In genomic region chr21:29083306-29083705, GRCh38 we compare ENCODE assay signal across 27 cellular contexts.
"Had no signal": no experiment of that assay in that cellular context is flagged by ENCODE, and none has a peak within 500 bp of the region (broad histone marks: within the 10 kb centered on the region; RNA-seq: fewer than 3 reads in every experiment).

No MANE protein-coding gene starts in this region.

- H3K36me3 ChIP-seq: MG63, Peyer's patch had no signal

- H3K27me3 ChIP-seq: MG63, Peyer's patch, SJCRH30 had no signal

- H3K4me3 ChIP-seq: MG63, Peyer's patch, SJCRH30 had no signal

- H3K9me3 Mint-ChIP-seq: activated B cell treated with CpG ODN at 0.5 μM for 24 hours; activated CD4-positive, alpha-beta memory T cell treated with anti-CD3 and anti-CD28 coated beads for 36 hours; activated T-helper 2 cell treated with anti-CD3 and anti-CD28 coated beads, Interferon-gamma antibody, Interleukin-2, Interleukin-4, amounts not matched to agents 10 μg/mL and 5 μg/mL and 100 μg/mL, durations not matched to agents 14 hours and 24 hours and 36 hours; brain had no signal

- H3K4me3 Mint-ChIP-seq: activated B cell treated with CpG ODN at 0.5 μM for 24 hours; activated CD4-positive, alpha-beta memory T cell treated with anti-CD3 and anti-CD28 coated beads for 36 hours; activated CD4-positive, alpha-beta T cell treated with anti-CD3 and anti-CD28 coated beads, Interleukin-2, amount 10 ng/mL, durations not matched to agents 24 days and 14 days; brain had no signal

- H3K27ac ChIP-seq: Peyer's patch, RWPE1, SJCRH30 had no signal

- H3K27me3 Mint-ChIP-seq: activated B cell treated with CpG ODN at 0.5 μM for 24 hours; activated CD4-positive, alpha-beta memory T cell treated with anti-CD3 and anti-CD28 coated beads for 36 hours; activated CD4-positive, alpha-beta T cell treated with anti-CD3 and anti-CD28 coated beads, Interleukin-2, amount 10 ng/mL, durations not matched to agents 24 days and 14 days had no signal

- H3K9me3 ChIP-seq: MG63, Peyer's patch, SJCRH30 had no signal

- DNase-seq: activated B cell treated with CpG ODN at 0.5 μM for 24 hours; activated CD4-positive, alpha-beta memory T cell treated with anti-CD3 and anti-CD28 coated beads for 36 hours; activated CD4-positive, alpha-beta T cell treated with anti-CD3 and anti-CD28 coated beads for 1 hour; activated CD4-positive, alpha-beta T cell treated with anti-CD3 and anti-CD28 coated beads, Interleukin-2, amount 10 ng/mL, durations not matched to agents 24 days and 14 days; activated CD8-positive, alpha-beta memory T cell treated with anti-CD3 and anti-CD28 coated beads for 24 hours; activated gamma-delta T cell treated with Interleukin-2 at 50 U/mL for 16 hours; activated naive CD4-positive, alpha-beta T cell treated with anti-CD3 and anti-CD28 coated beads, Interleukin-2, amount 50 U/mL, for 16 hours; activated T-cell treated with anti-CD3 and anti-CD28 coated beads, Interleukin-2, amount 50 U/mL, for 48 hours; amygdala; MG63; MV-4-11; NCI-H1092 treated with DMSO at 0.1 percent for 48 hours; NCI-H1417 treated with DMSO at 0.1 percent for 48 hours; NCI-H1694; NCI-H2029 treated with DMSO at 0.1 percent for 48 hours; NCI-H345; NCI-H510A; NCI-H69; NK-92 treated with Interleukin-12 subunit alpha and Interleukin-12 subunit beta, amount 100 ng/mL, for 24 hours; Peyer's patch; Right ventricle myocardium superior; SJCRH30; T-helper 2 cell; T1000 had no signal

- H3K36me3 Mint-ChIP-seq: brain had no signal

- H3K27ac Mint-ChIP-seq: activated B cell treated with CpG ODN at 0.5 μM for 24 hours; activated CD4-positive, alpha-beta memory T cell treated with anti-CD3 and anti-CD28 coated beads for 36 hours; activated CD4-positive, alpha-beta T cell treated with anti-CD3 and anti-CD28 coated beads, Interleukin-2, amount 10 ng/mL, durations not matched to agents 24 days and 14 days; activated T-helper 2 cell treated with anti-CD3 and anti-CD28 coated beads, Interferon-gamma antibody, Interleukin-2, Interleukin-4, amounts not matched to agents 10 μg/mL and 5 μg/mL and 100 μg/mL, durations not matched to agents 14 hours and 24 hours and 36 hours; brain had no signal
